ENCODE assay signal across 1 cellular context in genomic region chr9:126861707-126862460, GRCh38.
TF ChIP-seq lines count a peak whose summit lies in the region.

No MANE protein-coding gene starts in this region.

TF ChIP-seq in GM12878, 131 proteins besides CTCF, POLR2A, EP300 and RAD21:
- TF ChIP-seq SREBF2 (IDR thresholded peaks at IDR 0.05; ENCODE audit: low read length) (no peak), SPI1 (IDR thresholded peaks at IDR 0.05; ENCODE audit: borderline replicate concordance, insufficient read depth, low read depth, low read length) (peak; percentile 3; the same call in 1 of the 2 replicates), KDM1A (IDR thresholded peaks at IDR 0.05; ENCODE audit: borderline replicate concordance) (no peak), EED (IDR thresholded peaks at IDR 0.05; ENCODE audit: low read depth) (no peak), NR2C1 (IDR thresholded peaks at IDR 0.05) (peak; percentile 51; the same call in 1 of the 2 replicates), NR2F1 (conservative IDR thresholded peaks at IDR 0.05) (0 out of 2 replicates have a peak, but pooled peaks have one; percentile 28)
- TF ChIP-seq, protein P1, sequence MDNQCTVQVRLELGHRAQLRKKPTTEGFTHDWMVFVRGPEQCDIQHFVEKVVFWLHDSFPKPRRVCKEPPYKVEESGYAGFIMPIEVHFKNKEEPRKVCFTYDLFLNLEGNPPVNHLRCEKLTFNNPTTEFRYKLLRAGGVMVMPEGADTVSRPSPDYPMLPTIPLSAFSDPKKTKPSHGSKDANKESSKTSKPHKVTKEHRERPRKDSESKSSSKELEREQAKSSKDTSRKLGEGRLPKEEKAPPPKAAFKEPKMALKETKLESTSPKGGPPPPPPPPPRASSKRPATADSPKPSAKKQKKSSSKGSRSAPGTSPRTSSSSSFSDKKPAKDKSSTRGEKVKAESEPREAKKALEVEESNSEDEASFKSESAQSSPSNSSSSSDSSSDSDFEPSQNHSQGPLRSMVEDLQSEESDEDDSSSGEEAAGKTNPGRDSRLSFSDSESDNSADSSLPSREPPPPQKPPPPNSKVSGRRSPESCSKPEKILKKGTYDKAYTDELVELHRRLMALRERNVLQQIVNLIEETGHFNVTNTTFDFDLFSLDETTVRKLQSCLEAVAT (IDR thresholded peaks at IDR 0.05), result 0 out of 2 replicates have a peak, but pooled peaks have one; percentile 9
- TF ChIP-seq, protein P2, sequence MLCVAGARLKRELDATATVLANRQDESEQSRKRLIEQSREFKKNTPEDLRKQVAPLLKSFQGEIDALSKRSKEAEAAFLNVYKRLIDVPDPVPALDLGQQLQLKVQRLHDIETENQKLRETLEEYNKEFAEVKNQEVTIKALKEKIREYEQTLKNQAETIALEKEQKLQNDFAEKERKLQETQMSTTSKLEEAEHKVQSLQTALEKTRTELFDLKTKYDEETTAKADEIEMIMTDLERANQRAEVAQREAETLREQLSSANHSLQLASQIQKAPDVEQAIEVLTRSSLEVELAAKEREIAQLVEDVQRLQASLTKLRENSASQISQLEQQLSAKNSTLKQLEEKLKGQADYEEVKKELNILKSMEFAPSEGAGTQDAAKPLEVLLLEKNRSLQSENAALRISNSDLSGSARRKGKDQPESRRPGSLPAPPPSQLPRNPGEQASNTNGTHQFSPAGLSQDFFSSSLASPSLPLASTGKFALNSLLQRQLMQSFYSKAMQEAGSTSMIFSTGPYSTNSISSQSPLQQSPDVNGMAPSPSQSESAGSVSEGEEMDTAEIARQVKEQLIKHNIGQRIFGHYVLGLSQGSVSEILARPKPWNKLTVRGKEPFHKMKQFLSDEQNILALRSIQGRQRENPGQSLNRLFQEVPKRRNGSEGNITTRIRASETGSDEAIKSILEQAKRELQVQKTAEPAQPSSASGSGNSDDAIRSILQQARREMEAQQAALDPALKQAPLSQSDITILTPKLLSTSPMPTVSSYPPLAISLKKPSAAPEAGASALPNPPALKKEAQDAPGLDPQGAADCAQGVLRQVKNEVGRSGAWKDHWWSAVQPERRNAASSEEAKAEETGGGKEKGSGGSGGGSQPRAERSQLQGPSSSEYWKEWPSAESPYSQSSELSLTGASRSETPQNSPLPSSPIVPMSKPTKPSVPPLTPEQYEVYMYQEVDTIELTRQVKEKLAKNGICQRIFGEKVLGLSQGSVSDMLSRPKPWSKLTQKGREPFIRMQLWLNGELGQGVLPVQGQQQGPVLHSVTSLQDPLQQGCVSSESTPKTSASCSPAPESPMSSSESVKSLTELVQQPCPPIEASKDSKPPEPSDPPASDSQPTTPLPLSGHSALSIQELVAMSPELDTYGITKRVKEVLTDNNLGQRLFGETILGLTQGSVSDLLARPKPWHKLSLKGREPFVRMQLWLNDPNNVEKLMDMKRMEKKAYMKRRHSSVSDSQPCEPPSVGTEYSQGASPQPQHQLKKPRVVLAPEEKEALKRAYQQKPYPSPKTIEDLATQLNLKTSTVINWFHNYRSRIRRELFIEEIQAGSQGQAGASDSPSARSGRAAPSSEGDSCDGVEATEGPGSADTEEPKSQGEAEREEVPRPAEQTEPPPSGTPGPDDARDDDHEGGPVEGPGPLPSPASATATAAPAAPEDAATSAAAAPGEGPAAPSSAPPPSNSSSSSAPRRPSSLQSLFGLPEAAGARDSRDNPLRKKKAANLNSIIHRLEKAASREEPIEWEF (IDR thresholded peaks at IDR 0.05; ENCODE audit: insufficient replicate concordance, low read depth, low read length), result no peak
- TF ChIP-seq, protein P3, sequence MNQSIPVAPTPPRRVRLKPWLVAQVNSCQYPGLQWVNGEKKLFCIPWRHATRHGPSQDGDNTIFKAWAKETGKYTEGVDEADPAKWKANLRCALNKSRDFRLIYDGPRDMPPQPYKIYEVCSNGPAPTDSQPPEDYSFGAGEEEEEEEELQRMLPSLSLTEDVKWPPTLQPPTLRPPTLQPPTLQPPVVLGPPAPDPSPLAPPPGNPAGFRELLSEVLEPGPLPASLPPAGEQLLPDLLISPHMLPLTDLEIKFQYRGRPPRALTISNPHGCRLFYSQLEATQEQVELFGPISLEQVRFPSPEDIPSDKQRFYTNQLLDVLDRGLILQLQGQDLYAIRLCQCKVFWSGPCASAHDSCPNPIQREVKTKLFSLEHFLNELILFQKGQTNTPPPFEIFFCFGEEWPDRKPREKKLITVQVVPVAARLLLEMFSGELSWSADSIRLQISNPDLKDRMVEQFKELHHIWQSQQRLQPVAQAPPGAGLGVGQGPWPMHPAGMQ (IDR thresholded peaks at IDR 0.05; ENCODE audit: borderline replicate concordance), result no peak
TF ChIP-seq in GM12878: peak in this region for 4.
